In the genomic region with DNA sequence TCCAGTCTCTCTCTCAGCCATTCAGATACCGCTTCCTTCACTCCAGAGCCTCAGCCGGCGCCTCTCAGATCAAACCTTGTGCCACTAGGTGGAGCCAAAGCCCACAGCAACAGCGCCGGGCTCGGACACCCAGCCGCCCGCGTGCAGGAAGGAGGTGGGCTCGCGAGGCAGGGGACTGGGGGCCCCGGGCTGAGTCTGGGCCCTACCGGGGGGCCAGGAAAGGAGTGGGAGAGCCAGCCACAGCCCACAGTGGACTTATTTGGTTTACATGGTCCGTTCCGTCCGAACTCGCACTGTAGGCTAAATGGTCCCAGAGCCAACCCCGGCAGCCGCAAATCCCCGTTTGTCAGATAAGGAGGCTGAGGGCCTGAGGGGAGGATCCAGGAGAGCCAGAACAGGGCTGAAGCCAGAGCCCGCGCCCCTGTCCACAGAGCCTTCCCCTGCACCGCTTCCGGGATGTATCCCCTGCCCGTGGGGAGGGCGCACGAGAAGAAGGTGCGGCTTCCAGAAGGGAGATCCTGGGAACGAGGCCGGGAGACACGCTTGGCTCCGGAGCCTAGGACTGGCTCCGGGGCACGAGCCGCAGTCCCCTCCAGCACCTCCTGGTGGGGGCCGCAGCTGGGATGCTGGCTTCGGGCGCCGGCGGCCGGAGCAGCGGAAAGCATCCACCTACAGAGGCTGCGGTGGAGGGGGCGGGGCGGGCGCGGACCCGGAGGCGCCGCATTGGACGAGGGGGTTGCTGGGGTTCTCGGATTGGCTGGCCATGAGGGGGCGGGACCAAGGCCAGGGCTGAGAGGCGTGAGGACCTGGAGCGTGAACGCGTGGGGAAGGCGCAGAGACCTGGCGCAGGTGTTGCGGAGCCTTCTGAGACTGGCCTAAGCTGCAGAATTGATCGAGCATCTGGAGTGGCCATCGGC, we compare ENCODE assay signal across 8 cellular contexts. TPM values are rescaled to one million over a fixed set of nuclear protein-coding genes. Genes with fewer than 3 reads are reported as not detected.
DNase-seq lines count a peak whose midpoint lies in the region; ATAC-seq lines count a peak whose summit lies in the region.

No MANE protein-coding gene starts in this region.

- ATAC-seq in HG03432 (IDR thresholded peaks at IDR 0.05; ENCODE audit: unreplicated experiment), result peak; percentile 75

- peak; percentile 91 for DNase-seq in Ammon's horn (ENCODE audit: low spot score)
- DNase-seq in GM19238 (ENCODE audit: insufficient read length, low spot score), result peak; percentile 99
- peak; percentile 60 for DNase-seq in NCI-H446 treated with DMSO at 0.1 percent for 48 hours (lab: John Stamatoyannopoulos, UW)
- DNase-seq in activated CD4-positive, CD25-positive, alpha-beta regulatory T cell treated with anti-CD3 and anti-CD28 coated beads, Interleukin-2, amount 50 U/mL, for 72 hours, result peak; percentile 92
- DNase-seq in cerebellum (ENCODE audit: low spot score), result peak; percentile 96
- DNase-seq in kidney tubule cell (ENCODE audit: low spot score), result peak; percentile 91
- DNase-seq in stimulated activated CD4-positive, alpha-beta T cell treated with anti-CD3 and anti-CD28 coated beads, Interleukin-1b, Interleukin-23, amount 100 ng/mL, for 1 hour (ENCODE audit: low read depth in 2 of 2), result peak; percentile 89 to 95

RNA-seq across cellular contexts. Expression of gene CYP11A1, which starts 6.5 kb away (rescaled TPM):
- total RNA-seq in cerebellum, result 0.54 TPM

RNA-seq across cellular contexts. Expression of gene SEMA7A, which starts 59.8 kb away (rescaled TPM):
- total RNA-seq in cerebellum, result 18.1 TPM

Comparison
In these comparisons a context has a peak if more than half of its experiments do, and no peak if none do; other contexts are left out.
1. Peak in every context shown above with its lines: DNase-seq and ATAC-seq.